ENCODE assay signal across 1 cellular context in genomic region chr19:45517641-45518468, GRCh38.
TF ChIP-seq lines count a peak whose summit lies in the region.

No MANE protein-coding gene starts in this region.

TF ChIP-seq in HepG2, 621 proteins besides CTCF, POLR2A, EP300 and RAD21:
- TF ChIP-seq ZNF704 (CRISPR knock-in tag; IDR thresholded peaks at IDR 0.05; ENCODE audit: borderline replicate concordance), result no peak
- TF ChIP-seq ZNF891 (CRISPR knock-in tag; IDR thresholded peaks at IDR 0.05), result 0 out of 2 replicates have a peak, but pooled peaks have one; percentile 38
- no peak for TF ChIP-seq ZBTB40 (IDR thresholded peaks at IDR 0.05)
- TF ChIP-seq ZBTB40 (CRISPR knock-in tag; IDR thresholded peaks at IDR 0.05), result 0 out of 2 replicates have a peak, but pooled peaks have one; percentile 20
